ENCODE assay signal across 8 cellular contexts in genomic region chr1:193185861-193186714, GRCh38. TPM values are rescaled to one million over a fixed set of nuclear protein-coding genes. Genes with fewer than 3 reads are reported as not detected.
DNase-seq lines count a peak whose midpoint lies in the region; ATAC-seq and TF ChIP-seq lines count a peak whose summit lies in the region.

TSS of gene B3GALT2 (minus strand) at chr1:193186613. CDS start at chr1:193181562, 5,051 bp downstream.

- peak; percentile 54 for ATAC-seq in HG03103 (IDR thresholded peaks at IDR 0.05; ENCODE audit: low read depth, unreplicated experiment)
- ATAC-seq in upper lobe of left lung (ENCODE audit: low FRiP score in 2 of 2), result peak in 1 of 2 donors; percentile 62
- no peak for ATAC-seq in GM18511 (IDR thresholded peaks at IDR 0.05; ENCODE audit: unreplicated experiment)

- TF ChIP-seq POLR2A in upper lobe of left lung (IDR thresholded peaks at IDR 0.05), result peak in 1 of 4 donors; percentile 35

- H3K36me3 ChIP-seq in SJSA1 (no peaks in the 10 kb centered on the region), ectodermal cell (ENCODE audit: control insufficient read depth, insufficient read depth, low read length) (peaks cover under 1% of the 10 kb centered on the region), upper lobe of left lung (no peaks in the 10 kb centered on the region)

- WGBS in ectodermal cell, 2 experiments, result 76 to 81% methylated on average over 12 to 13 of the region's 13 CpGs
- 32 to 34% methylated on average over 13 of the region's 13 CpGs for WGBS in upper lobe of left lung, 2 donors

- no peak for TF ChIP-seq EP300 in upper lobe of left lung (IDR thresholded peaks at IDR 0.05)

- DNase-seq in AG20443 (ENCODE audit: low spot score) (peak; percentile 19), SJSA1 (ENCODE audit: low read depth in 1 of 2, low spot score in 2 of 2) (peak in 1 of 2 experiments; percentile 41), middle frontal gyrus (ENCODE audit: extremely low spot score, low spot score) (peak; percentile 62), upper lobe of left lung (peak in 1 of 2 donors; percentile 33), DMS79 treated with DMSO at 0.1 percent for 48 hours (lab: John Stamatoyannopoulos, UW) (no peak)

- H3K27me3 ChIP-seq in SJSA1 (replicated peaks), result no peaks in the 10 kb centered on the region
- H3K27me3 ChIP-seq in ectodermal cell (ENCODE audit: control insufficient read depth, insufficient read depth, low read length, poor library complexity, severe bottlenecking), result no peaks in the 10 kb centered on the region
- H3K27me3 ChIP-seq in upper lobe of left lung, result no peaks in the 10 kb centered on the region

- H3K27ac ChIP-seq in SJSA1 (no peak within 1 kb of the TSS), ectodermal cell (ENCODE audit: insufficient read depth, low read depth, low read length, poor library complexity, severe bottlenecking) (peak within 1 kb of the TSS; percentile 66), upper lobe of left lung (peak within 1 kb of the TSS in 3 of 4 donors; percentile 38 to 66 (median 66))

- TF ChIP-seq CTCF in upper lobe of left lung (IDR thresholded peaks at IDR 0.05), result no peak

- peaks cover 12% of the 10 kb centered on the region for H3K4me1 ChIP-seq in SJSA1 (replicated peaks)
- H3K4me1 ChIP-seq in ectodermal cell (ENCODE audit: control insufficient read depth, insufficient read depth, low read length), result peaks cover 9% of the 10 kb centered on the region
- peaks cover 17 to 48% (median 31%) of the 10 kb centered on the region in 4 donors for H3K4me1 ChIP-seq in upper lobe of left lung

- peak within 1 kb of the TSS; percentile 15 for H3K4me3 ChIP-seq in SJSA1
- H3K4me3 ChIP-seq in ectodermal cell (ENCODE audit: insufficient read depth, low read depth, low read length), result no peak within 1 kb of the TSS
- peak within 1 kb of the TSS in 3 of 4 donors; percentile 29 to 39 (median 32) for H3K4me3 ChIP-seq in upper lobe of left lung

- H3K9me3 ChIP-seq in SJSA1 (replicated peaks) (no peaks in the 10 kb centered on the region), ectodermal cell (ENCODE audit: control insufficient read depth, low read length) (no peaks in the 10 kb centered on the region), upper lobe of left lung (no peaks in the 10 kb centered on the region)

RNA-seq across cellular contexts. Expression of gene B3GALT2, which starts in this region (rescaled TPM):
- total RNA-seq in SJSA1 (2014; rRNA removed; shearing (Covaris generic)), result 1.6 and 1.8 TPM in 2 replicates
- polyA plus RNA-seq in ectodermal cell (2013, experiment 1 of 4), result 0.35 TPM
- polyA plus RNA-seq in ectodermal cell (2013, experiment 2 of 4), result 0.25 TPM
- polyA plus RNA-seq in ectodermal cell (2013, experiment 3 of 4), result 0.43 TPM
- 0.57 TPM for polyA plus RNA-seq in ectodermal cell (2013, experiment 4 of 4)
- 1 to 10 TPM in 4 of 6 donors, under 1 TPM in 2; 0.44 to 3.3 (median 1.5) TPM for total RNA-seq in upper lobe of left lung
